ENCODE assay signal across 1 cellular context in the genomic region with DNA sequence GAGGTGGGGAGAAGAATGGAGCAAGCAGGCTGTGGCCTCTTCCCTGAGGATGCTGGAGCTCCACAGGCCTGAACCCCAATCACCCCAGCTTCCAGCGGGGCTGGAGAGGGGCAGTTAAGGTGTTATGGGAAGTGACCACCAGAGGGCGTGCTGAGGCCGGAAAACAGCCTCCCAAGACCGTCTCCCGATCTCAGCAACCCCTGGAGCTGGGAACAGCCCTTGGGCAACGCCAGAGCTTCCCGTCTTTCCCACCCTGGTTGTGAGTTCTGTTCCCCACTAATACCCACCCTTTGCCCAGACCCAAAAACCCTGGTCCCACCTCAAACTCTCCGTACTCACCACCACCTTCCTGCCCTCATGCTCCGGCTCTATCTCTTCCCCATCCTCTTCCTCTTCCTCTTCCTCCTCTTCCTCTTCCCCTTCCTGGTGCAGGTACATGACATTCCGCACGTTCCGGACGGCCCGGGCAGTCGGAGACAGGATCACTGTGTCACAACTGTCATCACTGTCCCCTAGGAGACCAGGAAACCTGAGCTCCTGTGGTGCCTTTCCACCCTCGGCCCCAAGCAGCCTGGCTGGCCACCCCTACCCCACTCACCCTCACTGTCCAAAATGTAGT.
TF ChIP-seq lines count a peak whose summit lies in the region.

No MANE protein-coding gene starts in this region.

TF ChIP-seq in HepG2, 621 proteins besides CTCF, POLR2A, EP300 and RAD21 (continued from another document and continues in another):
- TF ChIP-seq ZNF407 (CRISPR knock-in tag; IDR thresholded peaks at IDR 0.05; ENCODE audit: not compliant biosample characterization), result peak; percentile 32
- 0 out of 2 replicates have a peak, but pooled peaks have one; percentile 40 for TF ChIP-seq MTF2 (CRISPR knock-in tag; IDR thresholded peaks at IDR 0.05; ENCODE audit: borderline replicate concordance)
- TF ChIP-seq NAIF1 (CRISPR knock-in tag; IDR thresholded peaks at IDR 0.05; ENCODE audit: borderline replicate concordance), result no peak
- TF ChIP-seq, protein P1, sequence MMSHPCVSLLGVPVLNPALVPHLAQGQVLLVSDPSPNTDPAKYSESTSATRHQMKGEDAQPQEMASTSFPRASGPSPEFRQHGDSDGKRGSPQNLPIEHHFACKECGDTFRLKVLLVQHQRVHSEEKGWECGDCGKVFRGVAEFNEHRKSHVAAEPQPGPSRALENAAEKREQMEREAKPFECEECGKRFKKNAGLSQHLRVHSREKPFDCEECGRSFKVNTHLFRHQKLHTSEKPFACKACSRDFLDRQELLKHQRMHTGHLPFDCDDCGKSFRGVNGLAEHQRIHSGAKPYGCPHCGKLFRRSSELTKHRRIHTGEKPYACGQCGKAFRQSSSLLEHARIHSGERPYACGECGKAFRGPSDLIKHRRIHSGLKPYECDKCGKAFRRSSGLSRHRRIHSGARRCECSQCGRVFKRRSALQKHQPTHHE (CRISPR knock-in tag; IDR thresholded peaks at IDR 0.05; ENCODE audit: borderline replicate concordance), result no peak
- TF ChIP-seq, protein P2, sequence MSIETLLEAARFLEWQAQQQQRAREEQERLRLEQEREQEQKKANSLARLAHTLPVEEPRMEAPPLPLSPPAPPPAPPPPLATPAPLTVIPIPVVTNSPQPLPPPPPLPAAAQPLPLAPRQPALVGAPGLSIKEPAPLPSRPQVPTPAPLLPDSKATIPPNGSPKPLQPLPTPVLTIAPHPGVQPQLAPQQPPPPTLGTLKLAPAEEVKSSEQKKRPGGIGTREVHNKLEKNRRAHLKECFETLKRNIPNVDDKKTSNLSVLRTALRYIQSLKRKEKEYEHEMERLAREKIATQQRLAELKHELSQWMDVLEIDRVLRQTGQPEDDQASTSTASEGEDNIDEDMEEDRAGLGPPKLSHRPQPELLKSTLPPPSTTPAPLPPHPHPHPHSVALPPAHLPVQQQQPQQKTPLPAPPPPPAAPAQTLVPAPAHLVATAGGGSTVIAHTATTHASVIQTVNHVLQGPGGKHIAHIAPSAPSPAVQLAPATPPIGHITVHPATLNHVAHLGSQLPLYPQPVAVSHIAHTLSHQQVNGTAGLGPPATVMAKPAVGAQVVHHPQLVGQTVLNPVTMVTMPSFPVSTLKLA (IDR thresholded peaks at IDR 0.05), result no peak
- TF ChIP-seq SALL1 (CRISPR knock-in tag; IDR thresholded peaks at IDR 0.05), result peak; percentile 60
- TF ChIP-seq ATF6 (CRISPR knock-in tag; conservative IDR thresholded peaks at IDR 0.05), result no peak
- no peak for TF ChIP-seq ZNF768 (CRISPR knock-in tag; IDR thresholded peaks at IDR 0.05)
- no peak for TF ChIP-seq ZNF496 (CRISPR knock-in tag; IDR thresholded peaks at IDR 0.05; ENCODE audit: insufficient replicate concordance)
- TF ChIP-seq, protein P3, sequence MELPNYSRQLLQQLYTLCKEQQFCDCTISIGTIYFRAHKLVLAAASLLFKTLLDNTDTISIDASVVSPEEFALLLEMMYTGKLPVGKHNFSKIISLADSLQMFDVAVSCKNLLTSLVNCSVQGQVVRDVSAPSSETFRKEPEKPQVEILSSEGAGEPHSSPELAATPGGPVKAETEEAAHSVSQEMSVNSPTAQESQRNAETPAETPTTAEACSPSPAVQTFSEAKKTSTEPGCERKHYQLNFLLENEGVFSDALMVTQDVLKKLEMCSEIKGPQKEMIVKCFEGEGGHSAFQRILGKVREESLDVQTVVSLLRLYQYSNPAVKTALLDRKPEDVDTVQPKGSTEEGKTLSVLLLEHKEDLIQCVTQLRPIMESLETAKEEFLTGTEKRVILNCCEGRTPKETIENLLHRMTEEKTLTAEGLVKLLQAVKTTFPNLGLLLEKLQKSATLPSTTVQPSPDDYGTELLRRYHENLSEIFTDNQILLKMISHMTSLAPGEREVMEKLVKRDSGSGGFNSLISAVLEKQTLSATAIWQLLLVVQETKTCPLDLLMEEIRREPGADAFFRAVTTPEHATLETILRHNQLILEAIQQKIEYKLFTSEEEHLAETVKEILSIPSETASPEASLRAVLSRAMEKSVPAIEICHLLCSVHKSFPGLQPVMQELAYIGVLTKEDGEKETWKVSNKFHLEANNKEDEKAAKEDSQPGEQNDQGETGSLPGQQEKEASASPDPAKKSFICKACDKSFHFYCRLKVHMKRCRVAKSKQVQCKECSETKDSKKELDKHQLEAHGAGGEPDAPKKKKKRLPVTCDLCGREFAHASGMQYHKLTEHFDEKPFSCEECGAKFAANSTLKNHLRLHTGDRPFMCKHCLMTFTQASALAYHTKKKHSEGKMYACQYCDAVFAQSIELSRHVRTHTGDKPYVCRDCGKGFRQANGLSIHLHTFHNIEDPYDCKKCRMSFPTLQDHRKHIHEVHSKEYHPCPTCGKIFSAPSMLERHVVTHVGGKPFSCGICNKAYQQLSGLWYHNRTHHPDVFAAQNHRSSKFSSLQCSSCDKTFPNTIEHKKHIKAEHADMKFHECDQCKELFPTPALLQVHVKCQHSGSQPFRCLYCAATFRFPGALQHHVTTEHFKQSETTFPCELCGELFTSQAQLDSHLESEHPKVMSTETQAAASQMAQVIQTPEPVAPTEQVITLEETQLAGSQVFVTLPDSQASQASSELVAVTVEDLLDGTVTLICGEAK (IDR thresholded peaks at IDR 0.05), result no peak
- TF ChIP-seq, protein P3 (CRISPR knock-in tag; IDR thresholded peaks at IDR 0.05), result no peak
- TF ChIP-seq, protein P4, sequence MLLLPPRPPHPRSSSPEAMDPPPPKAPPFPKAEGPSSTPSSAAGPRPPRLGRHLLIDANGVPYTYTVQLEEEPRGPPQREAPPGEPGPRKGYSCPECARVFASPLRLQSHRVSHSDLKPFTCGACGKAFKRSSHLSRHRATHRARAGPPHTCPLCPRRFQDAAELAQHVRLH (CRISPR knock-in tag; IDR thresholded peaks at IDR 0.05; ENCODE audit: borderline replicate concordance, low read depth), result no peak
- TF ChIP-seq GABPA (IDR thresholded peaks at IDR 0.05; ENCODE audit: low read depth, low read length), result no peak
- TF ChIP-seq GABPA (CRISPR knock-in tag; IDR thresholded peaks at IDR 0.05; ENCODE audit: low read depth), result peak; percentile 14; the same call in 1 of the 2 replicates
- no peak for TF ChIP-seq ATF4 (CRISPR knock-in tag; IDR thresholded peaks at IDR 0.05)
- no peak for TF ChIP-seq TBP (CRISPR knock-in tag; IDR thresholded peaks at IDR 0.05)
- TF ChIP-seq RBM39 (IDR thresholded peaks at IDR 0.05; ENCODE audit: low read depth, low read length, poor library complexity, severe bottlenecking), result no peak
- no peak for TF ChIP-seq THAP7 (CRISPR knock-in tag; IDR thresholded peaks at IDR 0.05)
- TF ChIP-seq PAX8 (CRISPR knock-in tag; IDR thresholded peaks at IDR 0.05; ENCODE audit: borderline replicate concordance), result no peak
- TF ChIP-seq ZNF530 (CRISPR knock-in tag; IDR thresholded peaks at IDR 0.05; ENCODE audit: low read depth), result no peak
- no peak for TF ChIP-seq MIXL1 (CRISPR knock-in tag; IDR thresholded peaks at IDR 0.05)
- no peak for TF ChIP-seq SP140L (CRISPR knock-in tag; IDR thresholded peaks at IDR 0.05; ENCODE audit: borderline replicate concordance)
- TF ChIP-seq, protein P5, sequence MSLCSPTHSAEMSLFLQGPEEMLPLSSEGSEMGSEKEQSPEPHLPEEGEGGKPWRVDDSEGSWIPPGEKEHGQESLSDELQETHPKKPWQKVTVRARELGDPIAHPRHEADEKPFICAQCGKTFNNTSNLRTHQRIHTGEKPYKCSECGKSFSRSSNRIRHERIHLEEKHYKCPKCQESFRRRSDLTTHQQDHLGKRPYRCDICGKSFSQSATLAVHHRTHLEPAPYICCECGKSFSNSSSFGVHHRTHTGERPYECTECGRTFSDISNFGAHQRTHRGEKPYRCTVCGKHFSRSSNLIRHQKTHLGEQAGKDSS (CRISPR knock-in tag; IDR thresholded peaks at IDR 0.05; ENCODE audit: borderline replicate concordance, low read depth), result no peak
